27 cellular contexts compared by ENCODE assay signal in the genomic region with DNA sequence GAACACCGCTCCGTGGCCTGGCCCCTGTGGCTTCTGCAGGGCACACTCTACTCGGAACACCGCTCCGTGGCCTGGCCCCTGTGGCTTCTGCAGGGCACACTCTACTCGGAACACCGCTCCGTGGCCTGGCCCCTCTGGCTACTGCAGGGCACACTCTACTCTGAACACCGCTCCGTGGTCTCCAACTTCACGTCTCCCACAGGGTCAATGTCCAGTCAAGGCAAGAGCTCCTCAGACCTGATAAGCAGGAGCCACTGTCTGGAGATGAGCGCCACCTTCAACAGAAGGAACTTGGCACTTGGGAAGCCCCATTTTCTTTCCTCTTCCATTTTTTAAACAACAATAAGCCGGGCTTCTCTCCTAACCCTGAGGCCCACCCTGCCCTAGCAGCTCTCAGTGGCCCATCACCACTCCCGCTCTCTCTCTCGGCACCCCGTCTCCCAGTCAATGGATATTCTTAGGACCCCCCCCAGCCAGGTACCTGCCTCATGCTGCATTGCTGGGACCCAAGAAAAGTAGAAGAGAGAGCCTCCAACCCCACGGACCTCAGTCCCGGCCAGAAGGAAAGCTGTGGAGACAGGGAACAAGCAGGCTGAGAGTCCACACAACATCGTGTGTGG. TPM values are rescaled to one million over a fixed set of nuclear protein-coding genes. Genes with fewer than 3 reads are reported as not detected.
DNase-seq lines count a peak whose midpoint lies in the region; ATAC-seq, FAIRE-seq and TF ChIP-seq lines count a peak whose summit lies in the region.
"Had no signal": no experiment of that assay in that cellular context is flagged by ENCODE, and none has a peak within 500 bp of the region (broad histone marks: within the 10 kb centered on the region; RNA-seq: fewer than 3 reads in every experiment).

No MANE protein-coding gene starts in this region.

- peaks cover 68% of the 10 kb centered on the region for H3K27me3 Mint-ChIP-seq in nephron progenitor cell (ENCODE audit: low read depth, poor library complexity)
- H3K27me3 Mint-ChIP-seq in activated naive CD8-positive, alpha-beta T cell treated with anti-CD3 and anti-CD28 coated beads, Interleukin-2, amount 50 U/mL, for 24 hours = no peaks in the 10 kb centered on the region

- H3K9ac ChIP-seq in liver (ENCODE audit: low read depth in 1 of 2, low read length in 2 of 2) (peak overlapping the region in 1 of 2 donors; percentile 15), HepG2 (ENCODE audit: insufficient read depth, low read depth, low read length) (no peak overlapping the region), duodenal mucosa (ENCODE audit: low read depth in 1 of 2, low read length in 2 of 2) (peak overlapping the region; percentile 21 to 39)

- no peaks in the 10 kb centered on the region for H3K79me2 ChIP-seq in HepG2 (ENCODE audit: insufficient read depth, low read length)

- intact Hi-C loops in HepG2 (cut with micrococcal nuclease; ENCODE audit: unreplicated experiment) = no loop called here
- intact Hi-C loops in stomach (cut with DNase I; ENCODE audit: low total_unique reads) = no loop called here
- intact Hi-C loops in tibial artery (cut with DNase I; ENCODE audit: low total_unique reads) = no loop called here

- no peak for DNase-seq in HepG2 (ENCODE audit: low spot score)
- no peak for DNase-seq in nephron progenitor cell
- DNase-seq in stomach = no peak
- no peak for DNase-seq in tibial artery
- no peak for DNase-seq in activated naive CD8-positive, alpha-beta T cell treated with anti-CD3 and anti-CD28 coated beads, Interleukin-2, amount 50 U/mL, for 24 hours
- DNase-seq: 8988T; ACHN; BE2C; H7; IMR-90; KG1; MG63; NCI-H1105 treated with DMSO at 0.1 percent for 48 hours; NCI-H146; NCI-H1930; NCI-H2107; NCI-H524 treated with DMSO at 0.1 percent for 48 hours; NCI-H82; NK-92 treated with Interleukin-12 subunit alpha and Interleukin-12 subunit beta, amount 100 ng/mL, for 24 hours; PC-3 had no signal

- no peak overlapping the region for H3K4me3 Mint-ChIP-seq in nephron progenitor cell
- H3K4me3 Mint-ChIP-seq in activated naive CD8-positive, alpha-beta T cell treated with anti-CD3 and anti-CD28 coated beads, Interleukin-2, amount 50 U/mL, for 24 hours = no peak overlapping the region
- H3K4me3 Mint-ChIP-seq: CD14-positive monocyte had no signal

- no peaks in the 10 kb centered on the region for H4K20me1 ChIP-seq in HepG2 (ENCODE audit: insufficient read depth, low read length)

- peak overlapping the region; percentile 24 for H3K27ac Mint-ChIP-seq in nephron progenitor cell
- no peak overlapping the region for H3K27ac Mint-ChIP-seq in activated naive CD8-positive, alpha-beta T cell treated with anti-CD3 and anti-CD28 coated beads, Interleukin-2, amount 50 U/mL, for 24 hours

- H3K36me3 Mint-ChIP-seq in nephron progenitor cell (ENCODE audit: low read depth) = no peaks in the 10 kb centered on the region
- H3K36me3 Mint-ChIP-seq in activated naive CD8-positive, alpha-beta T cell treated with anti-CD3 and anti-CD28 coated beads, Interleukin-2, amount 50 U/mL, for 24 hours (ENCODE audit: low read depth) = no peaks in the 10 kb centered on the region

- FAIRE-seq in HepG2 (lab: Jason Lieb, UNC) = no peak
- FAIRE-seq: D721Med had no signal

- H3K4me2 ChIP-seq in HepG2 (ENCODE audit: low read depth, low read length) = no peak overlapping the region

- CTCF ChIA-PET in HepG2 (lab: Yijun Ruan, JAX; ENCODE audit: low intra/inter-chr PET ratio, low total read pairs) = no interaction called here

- TF ChIP-seq RAD21 in liver (IDR thresholded peaks at IDR 0.05) (no peak), HepG2 (CRISPR knock-in tag; IDR thresholded peaks at IDR 0.05) (no peak)

- H3K27me3 ChIP-seq in liver (ENCODE audit: control insufficient read depth in 4 of 4, insufficient read depth in 4 of 4, low read length in 3 of 4) = no peaks in the 10 kb centered on the region
- peaks cover 5 to 39% of the 10 kb centered on the region in 2 experiments; a peak in 2 of 5 replicates for H3K27me3 ChIP-seq in HepG2 (ENCODE audit: control insufficient read depth in 1 of 2, insufficient read depth in 2 of 2, low read length in 2 of 2)
- no peaks in the 10 kb centered on the region for H3K27me3 ChIP-seq in duodenal mucosa (ENCODE audit: control insufficient read depth in 1 of 2, insufficient read depth in 2 of 2, low read length in 2 of 2)
- no peaks in the 10 kb centered on the region for H3K27me3 ChIP-seq in stomach
- H3K27me3 ChIP-seq in tibial artery = peaks cover 0 to 1% of the 10 kb centered on the region in 2 donors
- H3K27me3 ChIP-seq: BE2C, MG63 had no signal

- in situ Hi-C loops in HepG2 (cut with HindIII; ENCODE audit: extremely low pct_ligation_motif_present, low pct_unique_long_range_greater_than_20kb) = no loop called here

- no peak overlapping the region for H3K4me3 ChIP-seq in liver (ENCODE audit: low read depth in 1 of 3, low read length in 3 of 3)
- H3K4me3 ChIP-seq in HepG2 (replicated peaks in 1 of 3; ENCODE audit: insufficient read depth in 1 of 3, low read depth in 2 of 3, low read length in 3 of 3) = no peak overlapping the region
- peak overlapping the region in 1 of 2 donors; percentile 23 for H3K4me3 ChIP-seq in duodenal mucosa (ENCODE audit: low read depth in 1 of 2, low read length in 2 of 2)
- H3K4me3 ChIP-seq in stomach = no peak overlapping the region
- H3K4me3 ChIP-seq in tibial artery = no peak overlapping the region
- H3K4me3 ChIP-seq: MG63, SJSA1 had no signal

- ATAC-seq in HepG2 = no peak
- ATAC-seq in activated naive CD8-positive, alpha-beta T cell treated with anti-CD3 and anti-CD28 coated beads, Interleukin-2, amount 50 U/mL, for 24 hours = no peak
- ATAC-seq in HG02571 (IDR thresholded peaks at IDR 0.05; ENCODE audit: unreplicated experiment) = no peak
- ATAC-seq: PC-3, Right ventricle myocardium inferior had no signal

- H3K9me3 ChIP-seq in liver (ENCODE audit: control insufficient read depth in 4 of 4, low read length in 3 of 4) (no peaks in the 10 kb centered on the region), HepG2 (ENCODE audit: low read length) (no peaks in the 10 kb centered on the region), duodenal mucosa (ENCODE audit: control insufficient read depth in 1 of 2, low read length in 2 of 2) (no peaks in the 10 kb centered on the region), stomach (no peaks in the 10 kb centered on the region), tibial artery (no peaks in the 10 kb centered on the region)
- H3K9me3 ChIP-seq: BE2C, MG63, SJSA1 had no signal

- TF ChIP-seq EP300 in HepG2 (IDR thresholded peaks at IDR 0.05; ENCODE audit: low read depth in 2 of 2, low read length in 2 of 2) (no peak), HepG2 (CRISPR knock-in tag; IDR thresholded peaks at IDR 0.05; ENCODE audit: borderline replicate concordance) (no peak), stomach (IDR thresholded peaks at IDR 0.05) (no peak)

- no TSS peak for BruUV-seq in HepG2 (replicated peaks; lab: Mats Ljungman, UMichigan)

- no peaks in the 10 kb centered on the region for H3K9me3 Mint-ChIP-seq in nephron progenitor cell
- no peaks in the 10 kb centered on the region for H3K9me3 Mint-ChIP-seq in activated naive CD8-positive, alpha-beta T cell treated with anti-CD3 and anti-CD28 coated beads, Interleukin-2, amount 50 U/mL, for 24 hours

- H3K4me1 Mint-ChIP-seq in nephron progenitor cell = peaks cover 44% of the 10 kb centered on the region
- H3K4me1 Mint-ChIP-seq in activated naive CD8-positive, alpha-beta T cell treated with anti-CD3 and anti-CD28 coated beads, Interleukin-2, amount 50 U/mL, for 24 hours = peaks cover 9% of the 10 kb centered on the region

- TF ChIP-seq POLR2A in HepG2 (IDR thresholded peaks at IDR 0.05; ENCODE audit: insufficient read depth in 1 of 2, low read depth in 2 of 2, low read length in 2 of 2) (no peak), stomach (IDR thresholded peaks at IDR 0.05) (no peak)

- H2AFZ ChIP-seq in HepG2 (ENCODE audit: low read length) = no peak overlapping the region

- H3K36me3 ChIP-seq in liver (ENCODE audit: control insufficient read depth in 4 of 4, insufficient read depth in 3 of 4, low read depth in 1 of 4, low read length in 3 of 4) (no peaks in the 10 kb centered on the region), HepG2 (replicated peaks in 1 of 2; ENCODE audit: control insufficient read depth in 1 of 2, insufficient read depth in 2 of 2, low read length in 2 of 2) (no peaks in the 10 kb centered on the region), duodenal mucosa (ENCODE audit: control insufficient read depth in 1 of 2, insufficient read depth in 2 of 2, low read length in 2 of 2) (no peaks in the 10 kb centered on the region), stomach (no peaks in the 10 kb centered on the region), tibial artery (no peaks in the 10 kb centered on the region)
- H3K36me3 ChIP-seq: BE2C, MG63, SJSA1 had no signal

- POLR2A ChIA-PET in HepG2 (lab: Yijun Ruan, JAX) = no interaction called here

- H3K4me1 ChIP-seq in liver (ENCODE audit: control insufficient read depth in 4 of 4, insufficient read depth in 4 of 4, low read length in 3 of 4) = peaks cover 26 to 67% (median 50%) of the 10 kb centered on the region in 4 donors
- H3K4me1 ChIP-seq in HepG2 (ENCODE audit: insufficient read depth, low read length) = peaks cover 13% of the 10 kb centered on the region; the same call in 1 of the 2 replicates
- H3K4me1 ChIP-seq in duodenal mucosa (ENCODE audit: control insufficient read depth in 1 of 2, insufficient read depth in 2 of 2, low read length in 2 of 2) = peaks cover 63 to 78% of the 10 kb centered on the region in 2 donors
- H3K4me1 ChIP-seq in stomach = peaks cover 51 to 76% (median 64%) of the 10 kb centered on the region in 4 donors
- peaks cover 0 to 10% (median 0%) of the 10 kb centered on the region in 4 donors for H3K4me1 ChIP-seq in tibial artery
- H3K4me1 ChIP-seq: BE2C, SJSA1 had no signal

- no peak for TF ChIP-seq CTCF in liver (IDR thresholded peaks at IDR 0.05; ENCODE audit: low read depth, low read length, missing input control)
- TF ChIP-seq CTCF in HepG2 (CRISPR knock-in tag; IDR thresholded peaks at IDR 0.05) = no peak
- TF ChIP-seq CTCF in nephron progenitor cell (IDR thresholded peaks at IDR 0.05) = no peak
- TF ChIP-seq CTCF in stomach (IDR thresholded peaks at IDR 0.05) = no peak
- no peak for TF ChIP-seq CTCF in tibial artery (IDR thresholded peaks at IDR 0.05)

- 77% methylated on average over 14 of the region's 19 CpGs for WGBS in liver
- 67% methylated on average over 16 of the region's 19 CpGs for WGBS in HepG2 (ENCODE audit: low lambda C conversion rate)
- 75 to 89% (median 85%) methylated on average over 11 to 19 of the region's 19 CpGs for WGBS in stomach, 5 donors

- peak overlapping the region; percentile 93 to 97 for H3K27ac ChIP-seq in liver (ENCODE audit: low read depth in 1 of 2, low read length in 2 of 2)
- H3K27ac ChIP-seq in HepG2 (ENCODE audit: extremely low read length, insufficient read depth, low read length) = no peak overlapping the region
- H3K27ac ChIP-seq in duodenal mucosa (ENCODE audit: low read depth, low read length) = peak overlapping the region; percentile 38
- H3K27ac ChIP-seq in stomach = peak overlapping the region; percentile 26 to 79 (median 71)
- no peak overlapping the region for H3K27ac ChIP-seq in tibial artery
- H3K27ac ChIP-seq: SJSA1 had no signal

RNA-seq across cellular contexts. Expression of gene PRKAG2, which starts 56.3 kb away (rescaled TPM):
- total RNA-seq in liver (10 to 100 TPM in 1 of 2 donors, 1 to 10 TPM in 1; 3.6 to 25.1 TPM), HepG2 (2016; rRNA removed; fragmentation: Illumina TruSeq; extraction: Trizol) (1.1 and 1.3 TPM in 2 replicates), stomach (100 to 1,000 TPM in 1 of 5 donors, 10 to 100 TPM in 4; 56.7 to 302 (median 70.3) TPM)
- polyA plus RNA-seq in liver (10 to 100 TPM; 11.5 to 22.2 TPM), HepG2 (2011; rRNA removed) (0.85 and 0.90 TPM in 2 replicates), stomach (10 to 100 TPM; 19.9 to 27.9 (median 26.3) TPM)
- total RNA-seq in HepG2 (2016; cell fraction: cytosol; rRNA removed; fragmentation: Illumina TruSeq; extraction: Trizol; ENCODE audit: low read depth) = 1.3 and 1.8 TPM in 2 replicates
- total RNA-seq in HepG2 (2016; cell fraction: insoluble cytoplasmic fraction; rRNA removed; fragmentation: Illumina TruSeq; extraction: Trizol) = 1.2 and 1.3 TPM in 2 replicates
- 2.2 and 2.3 TPM in 2 replicates for total RNA-seq in HepG2 (2016; cell fraction: membrane; rRNA removed; fragmentation: Illumina TruSeq; extraction: Trizol)
- 0.78 TPM in 2 replicates for total RNA-seq in HepG2 (2016; cell fraction: nucleus; rRNA removed; fragmentation: Illumina TruSeq; extraction: Trizol)
- 0.47 and 0.62 TPM in 2 replicates for polyA plus RNA-seq in HepG2 (2011; cell fraction: cytosol; rRNA removed)
- 0.83 and 1.2 TPM in 2 replicates for polyA plus RNA-seq in HepG2 (2011; cell fraction: nucleus; rRNA removed)
- 0.30 and 0.45 TPM in 2 replicates for polyA plus RNA-seq in HepG2 (2012)
- polyA plus RNA-seq in HepG2 (2016; cell fraction: cytosol; fragmentation: Illumina TruSeq; extraction: Trizol; ENCODE audit: low read depth) = 2.1 and 2.9 TPM in 2 replicates
- 1.7 and 2.3 TPM in 2 replicates for polyA plus RNA-seq in HepG2 (2016; cell fraction: insoluble cytoplasmic fraction; fragmentation: Illumina TruSeq; extraction: Trizol; ENCODE audit: low read depth)
- polyA plus RNA-seq in HepG2 (2016; cell fraction: membrane; fragmentation: Illumina TruSeq; extraction: Trizol; ENCODE audit: low read depth) = 3.3 and 3.5 TPM in 2 replicates
- 2.0 and 3.4 TPM in 2 replicates for polyA plus RNA-seq in HepG2 (2016; cell fraction: nucleus; fragmentation: Illumina TruSeq; extraction: Trizol; ENCODE audit: insufficient read depth, low read depth)
- polyA minus RNA-seq in HepG2 (2011; rRNA and poly(A)+ RNA removed; ENCODE audit: low replicate concordance) = 0.20 and 0.87 TPM in 2 replicates
- not detected in 2 replicates for polyA minus RNA-seq in HepG2 (2011; cell fraction: cytosol; rRNA and poly(A)+ RNA removed)
- polyA minus RNA-seq in HepG2 (2011; cell fraction: nucleus; rRNA and poly(A)+ RNA removed) = 0.75 and 0.77 TPM in 2 replicates

Comparison
In these comparisons a context has a peak if more than half of its experiments do, and no peak if none do; other contexts are left out.
1. H3K27ac ChIP-seq: peak in liver (2 of 2), duodenal mucosa (single experiment) and stomach (5 of 5); none in HepG2 (single experiment) and tibial artery (0 of 2).